ENCODE assay signal across 9 cellular contexts in genomic region chr17:1362065-1362848, GRCh38. TPM values are rescaled to one million over a fixed set of nuclear protein-coding genes. Genes with fewer than 3 reads are reported as not detected.
DNase-seq lines count a peak whose midpoint lies in the region; TF ChIP-seq lines count a peak whose summit lies in the region.
"Had no signal": no experiment of that assay in that cellular context is flagged by ENCODE, and none has a peak within 500 bp of the region (broad histone marks: within the 10 kb centered on the region; RNA-seq: fewer than 3 reads in every experiment).

No MANE protein-coding gene starts in this region.

- H3K27me3 Mint-ChIP-seq in T-helper 1 cell treated with Interleukin-12 subunit alpha and Interleukin-12 subunit beta and Interleukin-4 antibody, amounts not matched to agents 30 μg/mL and 1 μg/mL, for 36 hours (ENCODE audit: low read depth), result no peaks in the 10 kb centered on the region
- H3K27me3 Mint-ChIP-seq in endothelial cell (ENCODE audit: unreplicated experiment), result peaks cover 8% of the 10 kb centered on the region

- H3K36me3 Mint-ChIP-seq in T-helper 1 cell treated with Interleukin-12 subunit alpha and Interleukin-12 subunit beta and Interleukin-4 antibody, amounts not matched to agents 30 μg/mL and 1 μg/mL, for 36 hours (ENCODE audit: low read depth), result peaks cover 26% of the 10 kb centered on the region
- H3K36me3 Mint-ChIP-seq in endothelial cell (ENCODE audit: low read depth, unreplicated experiment), result peaks cover 28% of the 10 kb centered on the region

- DNase-seq in NCI-H2227 (lab: John Stamatoyannopoulos, UW; ENCODE audit: unreplicated experiment) (peak; percentile 4), NCI-H2227 treated with DMSO at 0.1 percent for 48 hours (lab: John Stamatoyannopoulos, UW) (no peak), endothelial cell (ENCODE audit: low spot score) (no peak), putamen (ENCODE audit: low spot score) (no peak), NCI-H1436 treated with DMSO at 0.1 percent for 48 hours (lab: John Stamatoyannopoulos, UW) (no peak), DMS 273 treated with DMSO at 0.1 percent for 48 hours (lab: John Stamatoyannopoulos, UW) (no peak)
- DNase-seq in stimulated activated CD4-positive, alpha-beta T cell treated with anti-CD3 and anti-CD28 coated beads, Interleukin-4, amount 100 ng/mL, for 24 hours, result peak; percentile 19
- DNase-seq: NCI-H345 had no signal

- TF ChIP-seq CTCF in endothelial cell (IDR thresholded peaks at IDR 0.05; ENCODE audit: unreplicated experiment), result no peak

- no peaks in the 10 kb centered on the region for H3K9me3 Mint-ChIP-seq in T-helper 1 cell treated with Interleukin-12 subunit alpha and Interleukin-12 subunit beta and Interleukin-4 antibody, amounts not matched to agents 30 μg/mL and 1 μg/mL, for 36 hours
- H3K9me3 Mint-ChIP-seq in endothelial cell (ENCODE audit: unreplicated experiment), result no peaks in the 10 kb centered on the region

- peak overlapping the region; percentile 65 for H3K27ac Mint-ChIP-seq in T-helper 1 cell treated with Interleukin-12 subunit alpha and Interleukin-12 subunit beta and Interleukin-4 antibody, amounts not matched to agents 30 μg/mL and 1 μg/mL, for 36 hours
- peak overlapping the region; percentile 30 for H3K27ac Mint-ChIP-seq in endothelial cell (ENCODE audit: unreplicated experiment)

- peaks cover 42% of the 10 kb centered on the region for H3K4me1 Mint-ChIP-seq in T-helper 1 cell treated with Interleukin-12 subunit alpha and Interleukin-12 subunit beta and Interleukin-4 antibody, amounts not matched to agents 30 μg/mL and 1 μg/mL, for 36 hours (ENCODE audit: low read depth)
- H3K4me1 Mint-ChIP-seq in endothelial cell (ENCODE audit: unreplicated experiment), result peaks cover 28% of the 10 kb centered on the region

- H3K4me3 Mint-ChIP-seq in T-helper 1 cell treated with Interleukin-12 subunit alpha and Interleukin-12 subunit beta and Interleukin-4 antibody, amounts not matched to agents 30 μg/mL and 1 μg/mL, for 36 hours, result peak overlapping the region; percentile 43
- H3K4me3 Mint-ChIP-seq in endothelial cell (ENCODE audit: unreplicated experiment), result peak overlapping the region; percentile 9

RNA-seq across cellular contexts. Expression of gene YWHAE, which starts 37.8 kb away (rescaled TPM):
- 820 TPM for total RNA-seq in endothelial cell (ENCODE audit: unreplicated experiment)

Comparison
In these comparisons a context has a peak if more than half of its experiments do, and no peak if none do; other contexts are left out.
1. DNase-seq: peak in NCI-H2227 (single experiment) and stimulated activated CD4-positive, alpha-beta T cell treated with anti-CD3 and anti-CD28 coated beads, Interleukin-4, amount 100 ng/mL, for 24 hours (single experiment); none in NCI-H2227 treated with DMSO at 0.1 percent for 48 hours (single experiment), endothelial cell (single experiment), putamen (single experiment), NCI-H1436 treated with DMSO at 0.1 percent for 48 hours (single experiment) and DMS 273 treated with DMSO at 0.1 percent for 48 hours (single experiment).